11 cellular contexts compared by ENCODE assay signal in the genomic region with DNA sequence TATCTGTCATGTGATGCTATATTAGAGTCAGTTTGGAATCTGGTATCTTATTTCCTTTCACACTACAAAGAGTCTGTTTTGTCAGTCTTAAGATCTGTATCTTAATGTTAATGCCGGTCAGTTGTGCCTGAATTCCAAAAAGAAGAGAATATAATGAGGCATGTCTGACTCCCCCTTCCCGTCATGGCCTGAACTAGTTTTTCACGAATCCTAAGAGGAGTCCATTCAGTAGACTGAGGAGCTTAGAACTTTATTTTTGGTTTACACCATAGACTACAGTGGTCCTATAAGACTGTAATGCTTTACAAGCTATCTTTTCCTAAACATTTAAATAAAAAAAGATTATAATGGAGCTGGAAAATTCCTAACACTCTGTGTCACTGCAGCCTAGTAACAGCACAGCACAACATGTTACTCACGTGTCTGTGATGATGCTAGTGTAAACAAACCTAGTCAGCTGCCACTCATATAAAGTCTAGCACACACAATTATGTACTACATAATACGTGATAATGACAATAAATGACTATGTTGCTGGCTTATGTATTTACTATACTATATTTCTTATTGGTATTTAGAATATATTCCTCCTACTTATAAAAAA. TPM values are rescaled to one million over a fixed set of nuclear protein-coding genes. Genes with fewer than 3 reads are reported as not detected.
A peak's percentile ranks its signal among the peaks of the same experiment; 100 is the strongest.
DNase-seq lines count a peak whose midpoint lies in the region; ATAC-seq and TF ChIP-seq lines count a peak whose summit lies in the region.
"Had no signal": no experiment of that assay in that cellular context is flagged by ENCODE, and none has a peak within 500 bp of the region (broad histone marks: within the 10 kb centered on the region; RNA-seq: fewer than 3 reads in every experiment).

No MANE protein-coding gene starts in this region.

- TF ChIP-seq POLR2A in spleen (IDR thresholded peaks at IDR 0.05): no peak

- no peaks in the 10 kb centered on the region for H3K9me3 ChIP-seq in spleen

- TF ChIP-seq CTCF in fibroblast of villous mesenchyme (IDR thresholded peaks at IDR 0.05; ENCODE audit: insufficient read depth, low read depth, low read length) (no peak), spleen (IDR thresholded peaks at IDR 0.05 in 8 of 11, conservative IDR thresholded peaks at IDR 0.05 in 3 of 11) (no peak)

- no peak overlapping the region for H3K4me3 ChIP-seq in fibroblast of villous mesenchyme (ENCODE audit: low read depth, low read length)
- H3K4me3 ChIP-seq in spleen: no peak overlapping the region

- DNase-seq in NCI-H345 (lab: John Stamatoyannopoulos, UW): peak; percentile 5
- no peak for DNase-seq in NCI-H345 treated with DMSO at 0.1 percent for 48 hours (lab: John Stamatoyannopoulos, UW; ENCODE audit: unreplicated experiment)
- peak; percentile 51 for DNase-seq in RKO (ENCODE audit: low spot score)
- peak; percentile 60 for DNase-seq in fibroblast of villous mesenchyme (ENCODE audit: low read depth)
- peak; percentile 6 for DNase-seq in smooth muscle cell of the brain vasculature (ENCODE audit: low read depth, low spot score)
- DNase-seq in spleen: no peak
- DNase-seq: NCI-H524 treated with DMSO at 0.1 percent for 48 hours; stimulated activated CD4-positive, alpha-beta T cell treated with anti-CD3 and anti-CD28 coated beads, Interleukin-4, amount 100 ng/mL, for 1 hour had no signal

- no peaks in the 10 kb centered on the region for H3K27me3 ChIP-seq in spleen (replicated peaks in 1 of 7)

- H3K36me3 ChIP-seq in spleen: peaks cover 0 to 34% (median 6%) of the 10 kb centered on the region in 6 donors

- H3K27ac ChIP-seq in spleen: no peak overlapping the region

- intact Hi-C loops in spleen (cut with DNase I; ENCODE audit: low total_unique reads): no loop called here

- WGBS in spleen, 5 donors: 84 to 96% (median 91%) methylated on average over 5 of the region's 5 CpGs

- ATAC-seq in GM18511 (IDR thresholded peaks at IDR 0.05; ENCODE audit: unreplicated experiment) (no peak), GM21786 (IDR thresholded peaks at IDR 0.05; ENCODE audit: unreplicated experiment) (no peak)
- ATAC-seq: activated T-helper 17 cell treated with anti-CD3 and anti-CD28 coated beads, Interleukin-2, amount 50 U/mL, for 72 hours had no signal

- peaks cover 0 to 25% (median 7%) of the 10 kb centered on the region in 6 donors for H3K4me1 ChIP-seq in spleen

RNA-seq across cellular contexts. Expression of a gene that starts 50.6 kb away (rescaled TPM):
- total RNA-seq in fibroblast of villous mesenchyme: 53.5 and 55.4 TPM in 2 replicates
- 10 to 100 TPM; 44.3 to 97.4 (median 72.1) TPM for total RNA-seq in spleen
- 10 to 100 TPM; 11.2 to 14.0 (median 13.4) TPM for polyA plus RNA-seq in spleen

Comparison
In these comparisons a context has a peak if more than half of its experiments do, and no peak if none do; other contexts are left out.
1. DNase-seq: peak in NCI-H345 (single experiment), RKO (single experiment), fibroblast of villous mesenchyme (single experiment) and smooth muscle cell of the brain vasculature (single experiment); none in NCI-H345 treated with DMSO at 0.1 percent for 48 hours (single experiment) and spleen (single experiment).